Comparison of ENCODE assay signal across 26 cellular contexts in genomic region chr5:161713042-161713441, GRCh38. TPM values are rescaled to one million over a fixed set of nuclear protein-coding genes. Genes with fewer than 3 reads are reported as not detected.
"Had no signal": no experiment of that assay in that cellular context is flagged by ENCODE, and none has a peak within 500 bp of the region (broad histone marks: within the 10 kb centered on the region; RNA-seq: fewer than 3 reads in every experiment).

No MANE protein-coding gene starts in this region.

- ATAC-seq: Panc1, PC-3, T-cell had no signal

- H3K9me3 ChIP-seq: SK-N-SH had no signal

- H3K27ac ChIP-seq: RWPE1 had no signal

- DNase-seq: KBM-7, MV-4-11, NCI-H1048, NCI-H1105, NCI-H1417, NCI-H1436 treated with DMSO at 0.1 percent for 48 hours, NCI-H1694, NCI-H187 treated with DMSO at 0.1 percent for 48 hours, NCI-H2029 treated with DMSO at 0.1 percent for 48 hours, NCI-H2171 treated with DMSO at 0.1 percent for 48 hours, NCI-H2227 treated with DMSO at 0.1 percent for 48 hours, NCI-H524, NCI-H526 treated with DMSO at 0.1 percent for 48 hours, NCI-H748 treated with DMSO at 0.1 percent for 48 hours, PC-3, SHP77, SK-N-SH, SW 1271, T-cell had no signal

RNA-seq across cellular contexts. Expression of gene GABRA6, which starts 27.5 kb away (rescaled TPM):
- total RNA-seq: HT-29, LHCN-M2, MCF 10A, NCI-H460, PC-3, SK-MEL-5, T-cell had no signal
